In genomic region chr12:75170786-75171185, GRCh38 we compare ENCODE assay signal across 1 cellular context.
TF ChIP-seq lines count a peak whose summit lies in the region.

No MANE protein-coding gene starts in this region.

TF ChIP-seq in GM23338, 12 proteins besides CTCF, POLR2A, EP300 and RAD21:
- TF ChIP-seq CREB1 (CRISPR knock-in tag; IDR thresholded peaks at IDR 0.05; ENCODE audit: low read depth) = no peak
- TF ChIP-seq REST (IDR thresholded peaks at IDR 0.05; ENCODE audit: unreplicated experiment) = no peak
- TF ChIP-seq STAT1 (IDR thresholded peaks at IDR 0.05; ENCODE audit: unreplicated experiment) = no peak
- TF ChIP-seq EZH2 (IDR thresholded peaks at IDR 0.05; ENCODE audit: low read depth, unreplicated experiment) = no peak
- no peak for TF ChIP-seq JUNB (IDR thresholded peaks at IDR 0.05; ENCODE audit: unreplicated experiment)
- no peak for TF ChIP-seq POLR2AphosphoS5 (IDR thresholded peaks at IDR 0.05; ENCODE audit: low read depth)
- no peak for TF ChIP-seq ZNF331 (CRISPR knock-in tag; IDR thresholded peaks at IDR 0.05; ENCODE audit: low read depth)
- no peak for TF ChIP-seq ZNF114 (CRISPR knock-in tag; IDR thresholded peaks at IDR 0.05)
- no peak for TF ChIP-seq ZNF462 (CRISPR knock-in tag; IDR thresholded peaks at IDR 0.05)
TF ChIP-seq in GM23338: peak in this region for 0.
